Comparison of ENCODE assay signal across 2 cellular contexts in genomic region chr19:14434157-14434501, GRCh38.
TF ChIP-seq lines count a peak whose summit lies in the region.

No MANE protein-coding gene starts in this region.

TF ChIP-seq in Ishikawa, 13 proteins besides CTCF, POLR2A, EP300 and RAD21:
- TF ChIP-seq EGR1 (IDR thresholded peaks at IDR 0.05): no peak
- no peak for TF ChIP-seq FOXM1 (IDR thresholded peaks at IDR 0.05; ENCODE audit: borderline replicate concordance, low read depth)
- TF ChIP-seq YY1 (IDR thresholded peaks at IDR 0.05; ENCODE audit: low read depth): 0 out of 2 replicates have a peak, but pooled peaks have one; percentile 30
- TF ChIP-seq REST (IDR thresholded peaks at IDR 0.05; ENCODE audit: low read depth): no peak
- TF ChIP-seq ZBTB7A (IDR thresholded peaks at IDR 0.05; ENCODE audit: low read depth): peak; percentile 77; the same call in 1 of the 2 replicates
- TF ChIP-seq TEAD4 (IDR thresholded peaks at IDR 0.05): no peak
- no peak for TF ChIP-seq CREB1 (IDR thresholded peaks at IDR 0.05; ENCODE audit: low read depth)
- peak; percentile 79 for TF ChIP-seq USF1 (IDR thresholded peaks at IDR 0.05)
- TF ChIP-seq NFIC (IDR thresholded peaks at IDR 0.05): no peak
- no peak for TF ChIP-seq CEBPB (IDR thresholded peaks at IDR 0.05)
- TF ChIP-seq TCF12 (IDR thresholded peaks at IDR 0.05; ENCODE audit: low read depth): no peak
- peak; percentile 3; the same call in 1 of the 2 replicates for TF ChIP-seq MAX (IDR thresholded peaks at IDR 0.05)
- TF ChIP-seq TAF1 (IDR thresholded peaks at IDR 0.05; ENCODE audit: low read depth): peak; percentile 11; the same call in 1 of the 2 replicates

TF ChIP-seq in GM12878, 131 proteins besides CTCF, POLR2A, EP300 and RAD21:
- no peak for TF ChIP-seq MTA3 (IDR thresholded peaks at IDR 0.05; ENCODE audit: borderline replicate concordance, low read length)
- no peak for TF ChIP-seq CUX1 (IDR thresholded peaks at IDR 0.05; ENCODE audit: insufficient replicate concordance, low read depth, low read length)
- no peak for TF ChIP-seq SMAD1 (IDR thresholded peaks at IDR 0.05; ENCODE audit: low read depth, partially characterized antibody)
- peak; percentile 42 for TF ChIP-seq USF1 (IDR thresholded peaks at IDR 0.05; ENCODE audit: borderline replicate concordance, extremely low read length, insufficient read depth, low read depth, low read length)
- TF ChIP-seq ASH2L (IDR thresholded peaks at IDR 0.05; ENCODE audit: borderline replicate concordance, low read depth): no peak
- no peak for TF ChIP-seq PKNOX1 (IDR thresholded peaks at IDR 0.05)
- peak; percentile 56 for TF ChIP-seq RAD51 (IDR thresholded peaks at IDR 0.05)
- no peak for TF ChIP-seq ATF2 (IDR thresholded peaks at IDR 0.05; ENCODE audit: low read length)
- TF ChIP-seq HDAC2 (IDR thresholded peaks at IDR 0.05): no peak
